ENCODE assay signal across 29 cellular contexts in genomic region chr1:67044631-67045270, GRCh38. TPM values are rescaled to one million over a fixed set of nuclear protein-coding genes. Genes with fewer than 3 reads are reported as not detected.
DNase-seq lines count a peak whose midpoint lies in the region; ATAC-seq and TF ChIP-seq lines count a peak whose summit lies in the region.
"Had no signal": no experiment of that assay in that cellular context is flagged by ENCODE, and none has a peak within 500 bp of the region (broad histone marks: within the 10 kb centered on the region; RNA-seq: fewer than 3 reads in every experiment).

No MANE protein-coding gene starts in this region.

- POLR2A ChIA-PET in activated B cell treated with CpG ODN at 0.5 μM for 24 hours (lab: Charles Lee): no interaction called here

- no peaks in the 10 kb centered on the region for H3K27me3 Mint-ChIP-seq in activated B cell treated with CpG ODN at 0.5 μM for 24 hours
- H3K27me3 Mint-ChIP-seq in naive B cell: no peaks in the 10 kb centered on the region
- H3K27me3 Mint-ChIP-seq: activated naive CD8-positive, alpha-beta T cell treated with anti-CD3 and anti-CD28 coated beads, Interleukin-2, amount 50 U/mL, for 24 hours; naive thymus-derived CD4-positive, alpha-beta T cell had no signal

- CTCF ChIA-PET in activated B cell treated with CpG ODN at 0.5 μM for 24 hours (lab: Charles Lee): no interaction called here

- H3K36me3 Mint-ChIP-seq in activated B cell treated with CpG ODN at 0.5 μM for 24 hours (ENCODE audit: low read depth) (peaks cover 77% of the 10 kb centered on the region), naive B cell (peaks cover 18 to 22% of the 10 kb centered on the region in 2 donors)

- H3K4me1 Mint-ChIP-seq in activated B cell treated with CpG ODN at 0.5 μM for 24 hours (peaks cover 11% of the 10 kb centered on the region), naive B cell (peaks cover 7 to 16% (median 12%) of the 10 kb centered on the region in 3 donors)
- H3K4me1 Mint-ChIP-seq: activated naive CD8-positive, alpha-beta T cell treated with anti-CD3 and anti-CD28 coated beads, Interleukin-2, amount 50 U/mL, for 24 hours had no signal

- no peak overlapping the region for H3K4me3 Mint-ChIP-seq in activated B cell treated with CpG ODN at 0.5 μM for 24 hours
- peak overlapping the region in 2 of 8 donors; percentile 10 to 14 for H3K4me3 Mint-ChIP-seq in naive B cell
- H3K4me3 Mint-ChIP-seq: activated naive CD8-positive, alpha-beta T cell treated with anti-CD3 and anti-CD28 coated beads, Interleukin-2, amount 50 U/mL, for 24 hours; immature natural killer cell; naive thymus-derived CD4-positive, alpha-beta T cell had no signal

- H3K9me3 Mint-ChIP-seq in activated B cell treated with CpG ODN at 0.5 μM for 24 hours (no peaks in the 10 kb centered on the region), naive B cell (no peaks in the 10 kb centered on the region)
- H3K9me3 Mint-ChIP-seq: activated naive CD8-positive, alpha-beta T cell treated with anti-CD3 and anti-CD28 coated beads, Interleukin-2, amount 50 U/mL, for 24 hours; immature natural killer cell; naive thymus-derived CD4-positive, alpha-beta T cell had no signal

- H3K27ac Mint-ChIP-seq in activated B cell treated with CpG ODN at 0.5 μM for 24 hours (no peak overlapping the region), naive B cell (peak overlapping the region in 1 of 6 donors; percentile 49)
- H3K27ac Mint-ChIP-seq: activated naive CD8-positive, alpha-beta T cell treated with anti-CD3 and anti-CD28 coated beads, Interleukin-2, amount 50 U/mL, for 24 hours; immature natural killer cell; naive thymus-derived CD4-positive, alpha-beta T cell had no signal

- DNase-seq in ELR (ENCODE audit: low read depth) (peak; percentile 18), activated B cell treated with CpG ODN at 0.5 μM for 24 hours (no peak), naive B cell (no peak), AG20443 (ENCODE audit: low spot score) (no peak), NCI-H1105 treated with DMSO at 0.1 percent for 48 hours (lab: John Stamatoyannopoulos, UW) (no peak)
- DNase-seq: ACHN; activated CD4-positive, alpha-beta T cell treated with anti-CD3 and anti-CD28 coated beads, Interleukin-2, amount 50 U/mL, for 4 hours; activated naive CD4-positive, alpha-beta T cell; activated naive CD8-positive, alpha-beta T cell treated with anti-CD3 and anti-CD28 coated beads, Interleukin-2, amount 50 U/mL, for 24 hours; C1 segment of cervical spinal cord; colonic mucosa; COR-L47; effector CD8-positive, alpha-beta T cell; H7; hypothalamus; immature natural killer cell; left ventricle myocardium superior; midbrain; naive thymus-derived CD4-positive, alpha-beta T cell; NCI-H1092; NCI-H187 treated with DMSO at 0.1 percent for 48 hours; NCI-H510A treated with DMSO at 0.1 percent for 48 hours; RPMI8226; sigmoid colon; stimulated activated CD4-positive, alpha-beta T cell treated with anti-CD3 and anti-CD28 coated beads, Interleukin-4, amount 100 ng/mL, for 1 hour; trophoblast cell had no signal

- ATAC-seq in HG03342 (IDR thresholded peaks at IDR 0.05; ENCODE audit: unreplicated experiment): peak; percentile 59
- peak; percentile 47 for ATAC-seq in activated B cell treated with CpG ODN at 0.5 μM for 24 hours (ENCODE audit: low read depth)
- peak; percentile 86 to 95 for ATAC-seq in naive B cell (ENCODE audit: low read depth in 2 of 2)
- no peak for ATAC-seq in HG03039 (IDR thresholded peaks at IDR 0.05; ENCODE audit: unreplicated experiment)
- no peak for ATAC-seq in HG03354 (IDR thresholded peaks at IDR 0.05; ENCODE audit: poor library complexity, severe bottlenecking, unreplicated experiment)
- ATAC-seq: activated naive CD8-positive, alpha-beta T cell treated with anti-CD3 and anti-CD28 coated beads, Interleukin-2, amount 50 U/mL, for 24 hours; left ventricle myocardium superior; naive thymus-derived CD4-positive, alpha-beta T cell had no signal

- intact Hi-C loops in activated B cell treated with CpG ODN at 0.5 μM for 24 hours (cut with micrococcal nuclease): no loop called here

- no peak for TF ChIP-seq CTCF in activated B cell treated with CpG ODN at 0.5 μM for 24 hours (IDR thresholded peaks at IDR 0.05)

RNA-seq across cellular contexts. Expression of gene SLC35D1, which starts 9.2 kb away (rescaled TPM):
- total RNA-seq in activated B cell treated with CpG ODN at 0.5 μM for 24 hours: 10.1 and 11.1 TPM in 2 replicates
- 1 to 10 TPM; 2.0 to 5.4 (median 4.7) TPM for polyA plus RNA-seq in naive B cell (ENCODE audit: low read depth in 6 of 6)

Comparison
In these comparisons a context has a peak if more than half of its experiments do, and no peak if none do; other contexts are left out.
1. ATAC-seq: peak in HG03342 (single experiment), activated B cell treated with CpG ODN at 0.5 μM for 24 hours (single experiment) and naive B cell (2 of 2); none in HG03039 (single experiment) and HG03354 (single experiment).